ENCODE assay signal across 9 cellular contexts in genomic region chr6:31560697-31561058, GRCh38. TPM values are rescaled to one million over a fixed set of nuclear protein-coding genes. Genes with fewer than 3 reads are reported as not detected.
DNase-seq lines count a peak whose midpoint lies in the region; ATAC-seq and TF ChIP-seq lines count a peak whose summit lies in the region.
"Had no signal": no experiment of that assay in that cellular context is flagged by ENCODE, and none has a peak within 500 bp of the region (broad histone marks: within the 10 kb centered on the region; RNA-seq: fewer than 3 reads in every experiment).

No MANE protein-coding gene starts in this region.

- peak overlapping the region; percentile 89 for H3K27ac Mint-ChIP-seq in dendritic cell treated with granulocyte-macrophage colony-stimulating factor and Interleukin-4, amounts not matched to agents 40 ng/mL and 50 ng/mL, for 4 days

- no peaks in the 10 kb centered on the region for H3K79me2 ChIP-seq in OCI-LY7 (ENCODE audit: insufficient read depth, low read depth, low read length)

- TF ChIP-seq CTCF in OCI-LY7 (conservative IDR thresholded peaks at IDR 0.05; ENCODE audit: low read length): no peak

- peak overlapping the region; percentile 94 for H3K27ac ChIP-seq in OCI-LY7 (ENCODE audit: low read depth, low read length, poor library complexity, severe bottlenecking)

- H3K9me2 ChIP-seq in OCI-LY7 (ENCODE audit: insufficient read depth, low read length): no peaks in the 10 kb centered on the region

- no peak overlapping the region for H2AFZ ChIP-seq in OCI-LY7 (ENCODE audit: low read length)

- H3K36me3 Mint-ChIP-seq in dendritic cell treated with granulocyte-macrophage colony-stimulating factor and Interleukin-4, amounts not matched to agents 40 ng/mL and 50 ng/mL, for 4 days (ENCODE audit: low read depth): peaks cover 23% of the 10 kb centered on the region

- H3K36me3 ChIP-seq in OCI-LY7 (ENCODE audit: insufficient read depth, low read length) (peaks cover 46% of the 10 kb centered on the region), skeletal muscle satellite cell (ENCODE audit: insufficient read depth, low read length) (peaks cover 27% of the 10 kb centered on the region)

- POLR2A ChIA-PET in OCI-LY7 (lab: Charles Lee): interaction anchor here (1.0 to 1.9 kb wide), 5 partner anchors 8 to 37 kb away, joined by 3 to 6 read pairs (median 4); partner anchors contain the start of gene TNF

- H3K9me3 ChIP-seq in OCI-LY7 (ENCODE audit: low read length): no peaks in the 10 kb centered on the region
- H3K9me3 ChIP-seq in skeletal muscle satellite cell (replicated peaks; ENCODE audit: low read length): no peaks in the 10 kb centered on the region

- intact Hi-C loops in OCI-LY7 (cut with micrococcal nuclease; ENCODE audit: unreplicated experiment): loop anchor here (1.0 kb wide), 3 partner anchors 8 to 21 kb away; partner anchors contain the start of gene LTA
- intact Hi-C loops in dendritic cell treated with granulocyte-macrophage colony-stimulating factor and Interleukin-4, amounts not matched to agents 40 ng/mL and 50 ng/mL, for 4 days (cut with micrococcal nuclease): no loop called here

- peak overlapping the region; percentile 13 for H3K4me3 Mint-ChIP-seq in dendritic cell treated with granulocyte-macrophage colony-stimulating factor and Interleukin-4, amounts not matched to agents 40 ng/mL and 50 ng/mL, for 4 days

- DNase-seq in OCI-LY7 (ENCODE audit: low spot score): no peak
- no peak for DNase-seq in kidney tubule cell (ENCODE audit: low spot score)
- DNase-seq in NCI-H446 treated with DMSO at 0.1 percent for 48 hours (lab: John Stamatoyannopoulos, UW): no peak
- no peak for DNase-seq in putamen (ENCODE audit: low spot score)
- DNase-seq: small intestine had no signal

- H3K27me3 Mint-ChIP-seq in dendritic cell treated with granulocyte-macrophage colony-stimulating factor and Interleukin-4, amounts not matched to agents 40 ng/mL and 50 ng/mL, for 4 days: no peaks in the 10 kb centered on the region

- CTCF ChIA-PET in OCI-LY7 (lab: Charles Lee; ENCODE audit: unreplicated experiment): interaction anchor here (0.7 kb wide), 1 partner anchor 10 kb away, joined by 3 read pairs; no protein-coding TSS in a partner anchor

- H3K9me3 Mint-ChIP-seq in dendritic cell treated with granulocyte-macrophage colony-stimulating factor and Interleukin-4, amounts not matched to agents 40 ng/mL and 50 ng/mL, for 4 days: no peaks in the 10 kb centered on the region

- H3K4me1 ChIP-seq in OCI-LY7 (ENCODE audit: insufficient read depth, low read length, poor library complexity, severe bottlenecking) (peaks cover 70% of the 10 kb centered on the region), skeletal muscle satellite cell (ENCODE audit: control insufficient read depth, insufficient read depth, low read length) (peaks cover 44% of the 10 kb centered on the region)

- no peaks in the 10 kb centered on the region for H3K27me3 ChIP-seq in skeletal muscle satellite cell (ENCODE audit: control insufficient read depth, insufficient read depth, low read length)

- peak; percentile 0 for ATAC-seq in GM18861 (IDR thresholded peaks at IDR 0.05; ENCODE audit: unreplicated experiment)

- H3K4me2 ChIP-seq in OCI-LY7 (ENCODE audit: low read length) (peak overlapping the region; percentile 81), skeletal muscle satellite cell (ENCODE audit: low read length) (peak overlapping the region; percentile 45)

- H3K4me3 ChIP-seq in OCI-LY7 (ENCODE audit: low read depth, low read length, poor library complexity, severe bottlenecking): peak overlapping the region; percentile 57
- H3K4me3 ChIP-seq in skeletal muscle satellite cell (ENCODE audit: low read length): peak overlapping the region; percentile 36

- H4K20me1 ChIP-seq in OCI-LY7 (ENCODE audit: insufficient read depth, low read length): no peaks in the 10 kb centered on the region

- BruUV-seq in OCI-LY7 (replicated peaks; lab: Mats Ljungman, UMichigan): no TSS peak

- H3K9ac ChIP-seq in skeletal muscle satellite cell (ENCODE audit: low read depth, low read length): no peak overlapping the region

- peaks cover 76% of the 10 kb centered on the region for H3K4me1 Mint-ChIP-seq in dendritic cell treated with granulocyte-macrophage colony-stimulating factor and Interleukin-4, amounts not matched to agents 40 ng/mL and 50 ng/mL, for 4 days (ENCODE audit: low read depth)

RNA-seq across cellular contexts. Expression of gene LTA, which starts 11.4 kb away (rescaled TPM):
- total RNA-seq in OCI-LY7 (2014; rRNA removed; shearing (Covaris generic)): 0.98 and 1.1 TPM in 2 replicates
- total RNA-seq in OCI-LY7 (2022): 4.1 and 4.3 TPM in 2 replicates
- total RNA-seq in skeletal muscle satellite cell (2012; rRNA removed): not detected in 2 replicates
- total RNA-seq: LHCN-M2 had no signal

RNA-seq across cellular contexts. Expression of gene NFKBIL1, which starts 13.3 kb away (rescaled TPM):
- total RNA-seq in OCI-LY7 (2014; rRNA removed; shearing (Covaris generic)): 17.1 and 21.8 TPM in 2 replicates
- total RNA-seq in OCI-LY7 (2022): 22.7 and 23.2 TPM in 2 replicates
- total RNA-seq in skeletal muscle satellite cell (2012; rRNA removed): 20.3 and 24.5 TPM in 2 replicates

RNA-seq across cellular contexts. Expression of gene ATP6V1G2, which starts 14.3 kb away (rescaled TPM):
- total RNA-seq in OCI-LY7 (2014; rRNA removed; shearing (Covaris generic)): 3.8 and 4.2 TPM in 2 replicates
- 14.1 and 15.9 TPM in 2 replicates for total RNA-seq in OCI-LY7 (2022)
- 0.76 and 1.5 TPM in 2 replicates for total RNA-seq in skeletal muscle satellite cell (2012; rRNA removed)

RNA-seq across cellular contexts. Expression of gene TNF, which starts 14.7 kb away (rescaled TPM):
- total RNA-seq in OCI-LY7 (2014; rRNA removed; shearing (Covaris generic)): 1.7 and 3.5 TPM in 2 replicates
- total RNA-seq in OCI-LY7 (2022): 2.5 TPM in 2 replicates
- total RNA-seq in skeletal muscle satellite cell (2012; rRNA removed): 0.25 TPM in 1 of 2 replicates, not detected in the other
- total RNA-seq: LHCN-M2 had no signal

RNA-seq across cellular contexts. Expression of gene DDX39B, which starts 18.9 kb away (rescaled TPM):
- total RNA-seq in OCI-LY7 (2014; rRNA removed; shearing (Covaris generic)): 736 and 747 TPM in 2 replicates
- 478 and 481 TPM in 2 replicates for total RNA-seq in OCI-LY7 (2022)
- total RNA-seq in skeletal muscle satellite cell (2012; rRNA removed): 421 and 461 TPM in 2 replicates
